1 cellular context compared by ENCODE assay signal in genomic region chr12:2902287-2902880, GRCh38.
A peak's percentile ranks its signal among the peaks of the same experiment; 100 is the strongest.
TF ChIP-seq lines count a peak whose summit lies in the region.

No MANE protein-coding gene starts in this region.

TF ChIP-seq in SK-N-SH, 30 proteins besides CTCF, POLR2A, EP300 and RAD21 (continued from another document):
- TF ChIP-seq PBX3 (IDR thresholded peaks at IDR 0.05), result peak; percentile 64
- no peak; the same call in 1 of the 2 replicates for TF ChIP-seq MXI1 (IDR thresholded peaks at IDR 0.05; ENCODE audit: low read depth, low read length)
- no peak for TF ChIP-seq FOXM1 (IDR thresholded peaks at IDR 0.05; ENCODE audit: low read depth)
- no peak for TF ChIP-seq REST (IDR thresholded peaks at IDR 0.05; ENCODE audit: low read depth, low read length)
- TF ChIP-seq YY1 (IDR thresholded peaks at IDR 0.05; ENCODE audit: low read depth), result no peak
- no peak for TF ChIP-seq CHD2 (IDR thresholded peaks at IDR 0.05; ENCODE audit: low read length, partially characterized antibody)
- peak; percentile 84 for TF ChIP-seq GATA2 (CRISPR knock-in tag; IDR thresholded peaks at IDR 0.05)
- no peak for TF ChIP-seq TAF1 (IDR thresholded peaks at IDR 0.05; ENCODE audit: borderline replicate concordance, low read depth, low read length)
- TF ChIP-seq IRF3 (IDR thresholded peaks at IDR 0.05; ENCODE audit: low read depth, low read length), result no peak
- TF ChIP-seq RCOR1 (IDR thresholded peaks at IDR 0.05; ENCODE audit: low read length), result peak; percentile 71
- no peak for TF ChIP-seq RXRA (IDR thresholded peaks at IDR 0.05; ENCODE audit: borderline replicate concordance, low read depth)
- no peak for TF ChIP-seq FOSL2 (IDR thresholded peaks at IDR 0.05; ENCODE audit: borderline replicate concordance, low read depth)
- TF ChIP-seq TCF12 (IDR thresholded peaks at IDR 0.05), result peak; percentile 71
TF ChIP-seq in SK-N-SH: peak in this region for 5.
